1 cellular context compared by ENCODE assay signal in the genomic region with DNA sequence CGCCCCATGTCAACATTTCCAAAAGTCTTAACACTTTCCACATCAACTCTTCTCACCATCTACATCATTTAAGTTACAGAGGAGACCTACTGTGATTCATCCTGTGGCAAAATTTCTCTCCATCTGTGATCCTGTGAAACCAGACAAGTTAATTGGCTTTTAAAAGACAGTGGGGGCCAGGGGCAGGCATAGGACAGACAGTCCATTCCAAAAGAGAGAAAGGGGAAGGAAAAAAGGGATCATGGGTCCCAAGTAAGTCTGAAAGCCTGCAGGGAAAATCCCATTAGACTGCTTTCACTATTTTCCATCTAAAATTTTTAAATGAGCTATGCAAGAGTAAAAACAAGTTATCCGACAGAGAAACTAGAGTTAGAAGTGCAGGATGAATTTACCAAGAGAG.
TF ChIP-seq lines count a peak whose summit lies in the region.

No MANE protein-coding gene starts in this region.

TF ChIP-seq in HCT116, 20 proteins besides CTCF, POLR2A, EP300 and RAD21 (continued from another document):
- TF ChIP-seq, protein P1, sequence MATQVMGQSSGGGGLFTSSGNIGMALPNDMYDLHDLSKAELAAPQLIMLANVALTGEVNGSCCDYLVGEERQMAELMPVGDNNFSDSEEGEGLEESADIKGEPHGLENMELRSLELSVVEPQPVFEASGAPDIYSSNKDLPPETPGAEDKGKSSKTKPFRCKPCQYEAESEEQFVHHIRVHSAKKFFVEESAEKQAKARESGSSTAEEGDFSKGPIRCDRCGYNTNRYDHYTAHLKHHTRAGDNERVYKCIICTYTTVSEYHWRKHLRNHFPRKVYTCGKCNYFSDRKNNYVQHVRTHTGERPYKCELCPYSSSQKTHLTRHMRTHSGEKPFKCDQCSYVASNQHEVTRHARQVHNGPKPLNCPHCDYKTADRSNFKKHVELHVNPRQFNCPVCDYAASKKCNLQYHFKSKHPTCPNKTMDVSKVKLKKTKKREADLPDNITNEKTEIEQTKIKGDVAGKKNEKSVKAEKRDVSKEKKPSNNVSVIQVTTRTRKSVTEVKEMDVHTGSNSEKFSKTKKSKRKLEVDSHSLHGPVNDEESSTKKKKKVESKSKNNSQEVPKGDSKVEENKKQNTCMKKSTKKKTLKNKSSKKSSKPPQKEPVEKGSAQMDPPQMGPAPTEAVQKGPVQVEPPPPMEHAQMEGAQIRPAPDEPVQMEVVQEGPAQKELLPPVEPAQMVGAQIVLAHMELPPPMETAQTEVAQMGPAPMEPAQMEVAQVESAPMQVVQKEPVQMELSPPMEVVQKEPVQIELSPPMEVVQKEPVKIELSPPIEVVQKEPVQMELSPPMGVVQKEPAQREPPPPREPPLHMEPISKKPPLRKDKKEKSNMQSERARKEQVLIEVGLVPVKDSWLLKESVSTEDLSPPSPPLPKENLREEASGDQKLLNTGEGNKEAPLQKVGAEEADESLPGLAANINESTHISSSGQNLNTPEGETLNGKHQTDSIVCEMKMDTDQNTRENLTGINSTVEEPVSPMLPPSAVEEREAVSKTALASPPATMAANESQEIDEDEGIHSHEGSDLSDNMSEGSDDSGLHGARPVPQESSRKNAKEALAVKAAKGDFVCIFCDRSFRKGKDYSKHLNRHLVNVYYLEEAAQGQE (IDR thresholded peaks at IDR 0.05; ENCODE audit: low read depth) = no peak
- TF ChIP-seq ZNF274 (IDR thresholded peaks at IDR 0.05; ENCODE audit: low read depth, low read length) (no peak), SP1 (IDR thresholded peaks at IDR 0.05; ENCODE audit: low read depth) (no peak), POLR2AphosphoS5 (IDR thresholded peaks at IDR 0.05; ENCODE audit: low read depth, low read length) (no peak), ZFX (IDR thresholded peaks at IDR 0.05) (no peak)
TF ChIP-seq in HCT116: peak in this region for 0.
